ENCODE assay signal across 15 cellular contexts in genomic region chr5:75513841-75514240, GRCh38. TPM values are rescaled to one million over a fixed set of nuclear protein-coding genes. Genes with fewer than 3 reads are reported as not detected.
DNase-seq lines count a peak whose midpoint lies in the region; ATAC-seq, FAIRE-seq and TF ChIP-seq lines count a peak whose summit lies in the region.
"Had no signal": no experiment of that assay in that cellular context is flagged by ENCODE, and none has a peak within 500 bp of the region (broad histone marks: within the 10 kb centered on the region; RNA-seq: fewer than 3 reads in every experiment).

No MANE protein-coding gene starts in this region.

- intact Hi-C loops in Panc1 (cut with micrococcal nuclease; ENCODE audit: unreplicated experiment) (loop anchor here (5.0 kb wide), 1 partner anchor 53 kb away; no protein-coding TSS in a partner anchor), lower lobe of right lung (cut with DNase I) (no loop called here)
- intact Hi-C loops in activated CD4-positive, alpha-beta T cell treated with anti-CD3 and anti-CD28 coated beads, Interleukin-2, amount 10 ng/mL, durations not matched to agents 24 days and 14 days (cut with micrococcal nuclease): loop anchor here (5.0 kb wide), 2 partner anchors 162 to 462 kb away; partner anchors contain the start of gene GCNT4

- no peaks in the 10 kb centered on the region for H3K27me3 Mint-ChIP-seq in activated CD4-positive, alpha-beta T cell treated with anti-CD3 and anti-CD28 coated beads, Interleukin-2, amount 10 ng/mL, durations not matched to agents 24 days and 14 days
- H3K27me3 Mint-ChIP-seq: activated naive CD4-positive, alpha-beta T cell treated with anti-CD3 and anti-CD28 coated beads, Interleukin-2, amount 10 ng/mL, durations not matched to agents 7 days and 5 days had no signal

- ATAC-seq in Panc1 (no peak), lower lobe of right lung (no peak)

- no peak overlapping the region for H2AFZ ChIP-seq in keratinocyte (ENCODE audit: control insufficient read depth, low read length)

- H3K4me3 ChIP-seq in GM12864 (ENCODE audit: low read depth, low read length): peak overlapping the region; percentile 64; the same call in 1 of the 2 replicates
- peak overlapping the region in 1 of 2 experiments; percentile 98; a peak in 2 of 4 replicates for H3K4me3 ChIP-seq in Panc1 (ENCODE audit: low read depth in 2 of 2, low read length in 2 of 2)
- peak overlapping the region in 1 of 3 experiments; percentile 10 for H3K4me3 ChIP-seq in keratinocyte (ENCODE audit: control insufficient read depth in 2 of 3, extremely low read depth in 1 of 3, insufficient read depth in 2 of 3, low read depth in 1 of 3, low read length in 3 of 3)
- no peak overlapping the region for H3K4me3 ChIP-seq in lower lobe of right lung

- H3K9me3 ChIP-seq in Panc1 (ENCODE audit: control insufficient read depth, insufficient read depth, low read depth, low read length) (no peaks in the 10 kb centered on the region), keratinocyte (ENCODE audit: control insufficient read depth, low read depth, low read length) (no peaks in the 10 kb centered on the region), lower lobe of right lung (no peaks in the 10 kb centered on the region)

- in situ Hi-C loops in Panc1 (cut with HindIII; ENCODE audit: low pct_unique_long_range_greater_than_20kb, low sequenced_read_pairs): no loop called here

- TF ChIP-seq CTCF in GM12864 (IDR thresholded peaks at IDR 0.05; ENCODE audit: low read depth, low read length, missing control alignments) (no peak), Panc1 (IDR thresholded peaks at IDR 0.05) (no peak), keratinocyte (optimal IDR thresholded peaks at IDR 0.05 in 1 of 3, IDR thresholded peaks at IDR 0.05 in 1 of 3, conservative IDR thresholded peaks at IDR 0.05 in 1 of 3; ENCODE audit: extremely low read depth in 1 of 3, insufficient read depth in 2 of 3, low read length in 3 of 3) (no peak), lower lobe of right lung (IDR thresholded peaks at IDR 0.05) (no peak)

- BruUV-seq in Panc1 (replicated peaks; lab: Mats Ljungman, UMichigan): no TSS peak

- POLR2A ChIA-PET in Panc1 (lab: Charles Lee): no interaction called here

- DNase-seq in GM12864 (ENCODE audit: low read depth) (no peak), Panc1 (ENCODE audit: low read depth, low spot score) (no peak), keratinocyte (ENCODE audit: low read depth, low spot score) (no peak), lower lobe of right lung (no peak), AG08396 (ENCODE audit: low spot score) (no peak)
- no peak for DNase-seq in central memory CD4-positive, alpha-beta T cell
- DNase-seq in activated CD4-positive, alpha-beta T cell treated with anti-CD3 and anti-CD28 coated beads, Interleukin-2, amount 10 ng/mL, durations not matched to agents 24 days and 14 days: no peak
- DNase-seq: activated naive CD4-positive, alpha-beta T cell treated with anti-CD3 and anti-CD28 coated beads, Interleukin-2, amount 10 ng/mL, durations not matched to agents 7 days and 5 days; erythroblast; H7; stimulated activated CD4-positive, alpha-beta T cell treated with anti-CD3 and anti-CD28 coated beads, Interleukin-1b, Interleukin-23, amount 100 ng/mL, for 48 hours; T1000 had no signal

- H3K27ac Mint-ChIP-seq in activated CD4-positive, alpha-beta T cell treated with anti-CD3 and anti-CD28 coated beads, Interleukin-2, amount 10 ng/mL, durations not matched to agents 24 days and 14 days: no peak overlapping the region
- H3K27ac Mint-ChIP-seq: activated naive CD4-positive, alpha-beta T cell treated with anti-CD3 and anti-CD28 coated beads, Interleukin-2, amount 10 ng/mL, durations not matched to agents 7 days and 5 days had no signal

- peaks cover 36% of the 10 kb centered on the region for H3K4me1 Mint-ChIP-seq in activated CD4-positive, alpha-beta T cell treated with anti-CD3 and anti-CD28 coated beads, Interleukin-2, amount 10 ng/mL, durations not matched to agents 24 days and 14 days

- dilution Hi-C loops in keratinocyte (cut with MboI; ENCODE audit: extremely low pct_ligation_motif_present, low sequenced_read_pairs): no loop called here

- no peaks in the 10 kb centered on the region for H3K9me1 ChIP-seq in keratinocyte (ENCODE audit: control insufficient read depth, extremely low read depth, insufficient read depth, low read length)

- no peaks in the 10 kb centered on the region for H3K27me3 ChIP-seq in Panc1 (ENCODE audit: control insufficient read depth, insufficient read depth, low read length)
- no peaks in the 10 kb centered on the region for H3K27me3 ChIP-seq in keratinocyte (ENCODE audit: control insufficient read depth, extremely low read depth, insufficient read depth, low read length)
- H3K27me3 ChIP-seq in lower lobe of right lung (ENCODE audit: low read depth): no peaks in the 10 kb centered on the region

- peak overlapping the region; percentile 94 for H3K4me2 ChIP-seq in keratinocyte (ENCODE audit: control insufficient read depth, extremely low read depth, insufficient read depth, low read depth, low read length)

- CTCF ChIA-PET in Panc1 (lab: Charles Lee): interaction anchor here (0.6 kb wide), 1 partner anchor 222 kb away, joined by 3 read pairs; no protein-coding TSS in a partner anchor

- H3K4me1 ChIP-seq in Panc1 (ENCODE audit: control insufficient read depth, insufficient read depth, low read length): peaks cover 7% of the 10 kb centered on the region
- H3K4me1 ChIP-seq in keratinocyte (ENCODE audit: control insufficient read depth, extremely low read depth, insufficient read depth, low read length): peaks cover 20% of the 10 kb centered on the region
- peaks cover 36% of the 10 kb centered on the region for H3K4me1 ChIP-seq in lower lobe of right lung

- FAIRE-seq in A204.1 (lab: Jason Lieb, UNC) (peak; percentile 64), keratinocyte (lab: Jason Lieb, UNC) (no peak)

- H3K36me3 ChIP-seq in Panc1 (ENCODE audit: control insufficient read depth, insufficient read depth, low read length) (no peaks in the 10 kb centered on the region; the same call in 1 of the 2 replicates), keratinocyte (ENCODE audit: control insufficient read depth in 2 of 2, extremely low read depth in 1 of 2, insufficient read depth in 2 of 2, low read length in 2 of 2) (no peaks in the 10 kb centered on the region), lower lobe of right lung (no peaks in the 10 kb centered on the region)

- H3K4me3 Mint-ChIP-seq in activated CD4-positive, alpha-beta T cell treated with anti-CD3 and anti-CD28 coated beads, Interleukin-2, amount 10 ng/mL, durations not matched to agents 24 days and 14 days: no peak overlapping the region

- no peak overlapping the region for H3K9ac ChIP-seq in keratinocyte (ENCODE audit: control insufficient read depth, extremely low read depth, insufficient read depth, low read length)

- peaks cover 29% of the 10 kb centered on the region for H3K36me3 Mint-ChIP-seq in activated CD4-positive, alpha-beta T cell treated with anti-CD3 and anti-CD28 coated beads, Interleukin-2, amount 10 ng/mL, durations not matched to agents 24 days and 14 days (ENCODE audit: low read depth)

- peaks cover 4% of the 10 kb centered on the region for H3K9me3 Mint-ChIP-seq in activated CD4-positive, alpha-beta T cell treated with anti-CD3 and anti-CD28 coated beads, Interleukin-2, amount 10 ng/mL, durations not matched to agents 24 days and 14 days
- H3K9me3 Mint-ChIP-seq: activated naive CD4-positive, alpha-beta T cell treated with anti-CD3 and anti-CD28 coated beads, Interleukin-2, amount 10 ng/mL, durations not matched to agents 7 days and 5 days had no signal

- H4K20me1 ChIP-seq in keratinocyte (ENCODE audit: control insufficient read depth, extremely low read depth, insufficient read depth, low read length): no peaks in the 10 kb centered on the region

- peaks cover 92% of the 10 kb centered on the region for H3K79me2 ChIP-seq in keratinocyte (ENCODE audit: control insufficient read depth, insufficient read depth, low read length)

- peak overlapping the region; percentile 98; the same call in 1 of the 2 replicates for H3K27ac ChIP-seq in Panc1 (ENCODE audit: low read length)
- H3K27ac ChIP-seq in keratinocyte (ENCODE audit: control insufficient read depth, insufficient read depth, low read length): no peak overlapping the region
- H3K27ac ChIP-seq in lower lobe of right lung: no peak overlapping the region
- H3K27ac ChIP-seq: HL-60, RWPE1 had no signal

RNA-seq across cellular contexts. Expression of gene POLK, which starts 2.1 kb away (rescaled TPM):
- total RNA-seq in Panc1 (2021; ENCODE audit: unreplicated experiment) (21.3 TPM), lower lobe of right lung (39.6 TPM)
- polyA plus RNA-seq in Panc1 (2012; ENCODE audit: insufficient read length): 6.3 TPM
- polyA plus RNA-seq in keratinocyte: 12.1 to 25.8 TPM (median 18.7 TPM) in 3 replicates
- polyA plus RNA-seq in keratinocyte (2011; ENCODE audit: low read depth): 20.6 TPM
- polyA plus RNA-seq in keratinocyte (2011; cell fraction: cytosol; rRNA removed): 8.9 and 24.6 TPM in 2 replicates
- polyA plus RNA-seq in keratinocyte (2011; cell fraction: nucleus; rRNA removed): 38.4 and 47.6 TPM in 2 replicates
- polyA plus RNA-seq in keratinocyte (2012; ENCODE audit: low replicate concordance): 7.1 and 9.1 TPM in 2 replicates
- polyA minus RNA-seq in keratinocyte: 12.9 to 54.3 TPM (median 30.0 TPM) in 3 replicates
- polyA minus RNA-seq in keratinocyte (2011; cell fraction: cytosol; rRNA and poly(A)+ RNA removed): 7.5 TPM
- polyA minus RNA-seq in keratinocyte (2011; cell fraction: nucleus; rRNA and poly(A)+ RNA removed): 20.5 and 50.7 TPM in 2 replicates
- total RNA-seq in activated CD4-positive, alpha-beta T cell treated with anti-CD3 and anti-CD28 coated beads, Interleukin-2, amount 10 ng/mL, durations not matched to agents 24 days and 14 days: 40.4 and 41.6 TPM in 2 replicates

RNA-seq across cellular contexts. Expression of gene CERT1, which starts 2.4 kb away (rescaled TPM):
- total RNA-seq in Panc1 (2021; ENCODE audit: unreplicated experiment) (26.7 TPM), lower lobe of right lung (70.9 TPM)
- 20.3 TPM for polyA plus RNA-seq in Panc1 (2012; ENCODE audit: insufficient read length)
- 13.0 to 20.8 TPM (median 14.2 TPM) in 3 replicates for polyA plus RNA-seq in keratinocyte
- polyA plus RNA-seq in keratinocyte (2011; ENCODE audit: low read depth): 78.7 TPM
- 13.0 and 18.9 TPM in 2 replicates for polyA plus RNA-seq in keratinocyte (2011; cell fraction: cytosol; rRNA removed)
- 23.9 and 29.8 TPM in 2 replicates for polyA plus RNA-seq in keratinocyte (2011; cell fraction: nucleus; rRNA removed)
- polyA plus RNA-seq in keratinocyte (2012; ENCODE audit: low replicate concordance): 19.6 and 29.5 TPM in 2 replicates
- polyA minus RNA-seq in keratinocyte: 24.7 to 51.6 TPM (median 27.3 TPM) in 3 replicates
- 33.2 TPM for polyA minus RNA-seq in keratinocyte (2011; cell fraction: cytosol; rRNA and poly(A)+ RNA removed)
- polyA minus RNA-seq in keratinocyte (2011; cell fraction: nucleus; rRNA and poly(A)+ RNA removed): 28.8 and 58.6 TPM in 2 replicates
- total RNA-seq in activated CD4-positive, alpha-beta T cell treated with anti-CD3 and anti-CD28 coated beads, Interleukin-2, amount 10 ng/mL, durations not matched to agents 24 days and 14 days: 46.4 and 49.2 TPM in 2 replicates
